15 cellular contexts compared by ENCODE assay signal in genomic region chr6:11500008-11500407, GRCh38. TPM values are rescaled to one million over a fixed set of nuclear protein-coding genes. Genes with fewer than 3 reads are reported as not detected.
DNase-seq lines count a peak whose midpoint lies in the region; ATAC-seq and TF ChIP-seq lines count a peak whose summit lies in the region.
"Had no signal": no experiment of that assay in that cellular context is flagged by ENCODE, and none has a peak within 500 bp of the region (broad histone marks: within the 10 kb centered on the region; RNA-seq: fewer than 3 reads in every experiment).

No MANE protein-coding gene starts in this region.

- H4K20me1 ChIP-seq in H9 (ENCODE audit: control insufficient read depth, insufficient read depth, insufficient read length): no peaks in the 10 kb centered on the region
- H4K20me1 ChIP-seq: BLaER1 had no signal

- no peak overlapping the region for H3K4ac ChIP-seq in H9 (ENCODE audit: low read depth, low read length)

- no peak overlapping the region for H3K56ac ChIP-seq in H9 (ENCODE audit: insufficient read length, low read depth, low read length)

- no peak for TF ChIP-seq CTCF in choroid plexus epithelial cell (conservative IDR thresholded peaks at IDR 0.05; ENCODE audit: low read depth, low read length)
- no peak for TF ChIP-seq CTCF in H9 (conservative IDR thresholded peaks at IDR 0.05)

- H3K4me3 ChIP-seq in choroid plexus epithelial cell (ENCODE audit: low read depth, low read length): no peak overlapping the region
- H3K4me3 ChIP-seq: BLaER1, vagina had no signal

- no peaks in the 10 kb centered on the region for H3K36me3 Mint-ChIP-seq in activated naive CD4-positive, alpha-beta T cell treated with anti-CD3 and anti-CD28 coated beads, Interleukin-2, amount 10 ng/mL, durations not matched to agents 7 days and 5 days
- H3K36me3 Mint-ChIP-seq in H9 (ENCODE audit: insufficient read depth in 1 of 3, low read depth in 3 of 3): peaks cover 0 to 4% (median 2%) of the 10 kb centered on the region in 3 experiments; a peak in 4 of 7 replicates

- H3K9me3 Mint-ChIP-seq in activated naive CD4-positive, alpha-beta T cell treated with anti-CD3 and anti-CD28 coated beads, Interleukin-2, amount 10 ng/mL, durations not matched to agents 7 days and 5 days: no peaks in the 10 kb centered on the region
- H3K9me3 Mint-ChIP-seq in H9: peaks cover 0 to 4% of the 10 kb centered on the region in 2 experiments
- H3K9me3 Mint-ChIP-seq: activated CD8-positive, alpha-beta T cell treated with anti-CD3 and anti-CD28 coated beads for 36 hours; stimulated activated naive CD8-positive, alpha-beta T cell treated with anti-CD3 and anti-CD28 coated beads, Interleukin-15, Interleukin-2, amounts not matched to agents 100 ng/mL and 50 ng/mL, for 24 hours had no signal

- no peak overlapping the region for H2BK5ac ChIP-seq in H9 (ENCODE audit: insufficient read length, low read length)

- H3K4me1 Mint-ChIP-seq in activated naive CD4-positive, alpha-beta T cell treated with anti-CD3 and anti-CD28 coated beads, Interleukin-2, amount 10 ng/mL, durations not matched to agents 7 days and 5 days: no peaks in the 10 kb centered on the region
- peaks cover 3 to 14% of the 10 kb centered on the region in 2 experiments; a peak in 3 of 4 replicates for H3K4me1 Mint-ChIP-seq in H9

- H3T11ph ChIP-seq in H9 (ENCODE audit: low read length): no peak overlapping the region

- no peak overlapping the region for H3K14ac ChIP-seq in H9 (ENCODE audit: insufficient read depth, low read length)

- no peak overlapping the region for H2BK120ac ChIP-seq in H9 (ENCODE audit: low read depth, low read length, poor library complexity, severe bottlenecking)

- no peak overlapping the region for H3K23ac ChIP-seq in H9 (ENCODE audit: insufficient read length, low read depth, low read length)

- no peaks in the 10 kb centered on the region for H3K9me3 ChIP-seq in H9 (ENCODE audit: control insufficient read depth, low read depth, low read length)
- H3K9me3 ChIP-seq: BLaER1, vagina had no signal

- no peak overlapping the region for H2BK12ac ChIP-seq in H9 (ENCODE audit: insufficient read length, low read depth, low read length)

- H2AK5ac ChIP-seq in H9 (ENCODE audit: insufficient read length, low read length): no peak overlapping the region

- H2AFZ ChIP-seq in H9 (ENCODE audit: low read length): no peak overlapping the region

- no peaks in the 10 kb centered on the region for H3K79me2 ChIP-seq in H9 (ENCODE audit: insufficient read depth, low read length)

- no peak overlapping the region for H3K9ac ChIP-seq in H9 (ENCODE audit: extremely low read depth, insufficient read length, low read length)
- H3K9ac ChIP-seq: BLaER1 had no signal

- no peak overlapping the region for H3K27ac ChIP-seq in H9 (ENCODE audit: insufficient read length, low read depth, low read length)
- H3K27ac ChIP-seq: BLaER1, vagina had no signal

- no peaks in the 10 kb centered on the region for H3K4me1 ChIP-seq in H9 (ENCODE audit: insufficient read depth, low read length)
- H3K4me1 ChIP-seq: vagina had no signal

- intact Hi-C loops in Right ventricle myocardium inferior (cut with DNase I): no loop called here

- H4K5ac ChIP-seq in H9 (ENCODE audit: insufficient read length, low read depth, low read length): no peak overlapping the region

- no peak overlapping the region for H4K91ac ChIP-seq in H9 (ENCODE audit: insufficient read length, low read depth, low read length)

- WGBS in H9 (ENCODE audit: extremely low coverage, insufficient read length, low lambda C conversion rate): no CpG with 5 or more reads among the region's 2 CpGs

- H3K27ac Mint-ChIP-seq in activated naive CD4-positive, alpha-beta T cell treated with anti-CD3 and anti-CD28 coated beads, Interleukin-2, amount 10 ng/mL, durations not matched to agents 7 days and 5 days: no peak overlapping the region
- peak overlapping the region in 1 of 3 experiments; percentile 78; a peak in 1 of 7 replicates for H3K27ac Mint-ChIP-seq in H9
- H3K27ac Mint-ChIP-seq: activated CD8-positive, alpha-beta T cell treated with anti-CD3 and anti-CD28 coated beads for 36 hours; stimulated activated naive CD8-positive, alpha-beta T cell treated with anti-CD3 and anti-CD28 coated beads, Interleukin-15, Interleukin-2, amounts not matched to agents 100 ng/mL and 50 ng/mL, for 24 hours had no signal

- H3K23me2 ChIP-seq in H9 (ENCODE audit: insufficient read length, low read depth, low read length, poor library complexity, severe bottlenecking): no peaks in the 10 kb centered on the region

- no peak overlapping the region for H4K8ac ChIP-seq in H9 (replicated peaks; ENCODE audit: insufficient read length, low read depth, low read length)

- DNase-seq in EL: peak; percentile 63
- DNase-seq in NCI-H460 (ENCODE audit: extremely low read depth, low read depth): peak; percentile 94
- peak; percentile 58 for DNase-seq in choroid plexus epithelial cell (ENCODE audit: low read depth)
- peak; percentile 85 to 87 for DNase-seq in lung microvascular endothelial cell (ENCODE audit: low read depth in 2 of 2)
- DNase-seq in activated naive CD4-positive, alpha-beta T cell treated with anti-CD3 and anti-CD28 coated beads, Interleukin-2, amount 10 ng/mL, durations not matched to agents 7 days and 5 days: no peak
- DNase-seq in H9: no peak
- DNase-seq in Right ventricle myocardium inferior (ENCODE audit: missing footprints): no peak
- DNase-seq in UCSD-AML1 (lab: John Stamatoyannopoulos, UW; ENCODE audit: unreplicated experiment): no peak
- DNase-seq: activated CD8-positive, alpha-beta T cell treated with anti-CD3 and anti-CD28 coated beads for 36 hours; KG1; NCI-H187; NCI-H524 treated with DMSO at 0.1 percent for 48 hours had no signal

- no peak overlapping the region for H3K4me2 ChIP-seq in H9 (ENCODE audit: insufficient read depth, insufficient read length, low read length)
- H3K4me2 ChIP-seq: BLaER1 had no signal

- CTCF ChIA-PET in activated naive CD4-positive, alpha-beta T cell treated with anti-CD3 and anti-CD28 coated beads, Interleukin-2, amount 10 ng/mL, durations not matched to agents 7 days and 5 days (lab: Charles Lee): interaction anchor here (1.4 kb wide), 1 partner anchor 546 kb away, joined by 6 read pairs; no protein-coding TSS in a partner anchor

- H2BK20ac ChIP-seq in H9 (ENCODE audit: low read depth, low read length, poor library complexity, severe bottlenecking): no peak overlapping the region

- no peaks in the 10 kb centered on the region for H3K27me3 ChIP-seq in H9 (ENCODE audit: insufficient read depth, low read length)
- H3K27me3 ChIP-seq: BLaER1, vagina had no signal

- no peak overlapping the region for H3K18ac ChIP-seq in H9 (ENCODE audit: insufficient read length, low read depth, low read length)

- no peaks in the 10 kb centered on the region for H3K27me3 Mint-ChIP-seq in activated naive CD4-positive, alpha-beta T cell treated with anti-CD3 and anti-CD28 coated beads, Interleukin-2, amount 10 ng/mL, durations not matched to agents 7 days and 5 days
- no peaks in the 10 kb centered on the region; the same call in 1 of the 2 replicates for H3K27me3 Mint-ChIP-seq in H9 (ENCODE audit: low read depth)

- no peaks in the 10 kb centered on the region for H3K79me1 ChIP-seq in H9 (ENCODE audit: insufficient read depth, low read depth, low read length, poor library complexity, severe bottlenecking)

- no peak for ATAC-seq in Right ventricle myocardium inferior
- ATAC-seq: activated CD8-positive, alpha-beta T cell treated with anti-CD3 and anti-CD28 coated beads for 36 hours had no signal

- no peak overlapping the region for H2BK15ac ChIP-seq in H9 (ENCODE audit: low read depth, low read length)

- H3K4me3 Mint-ChIP-seq in activated naive CD4-positive, alpha-beta T cell treated with anti-CD3 and anti-CD28 coated beads, Interleukin-2, amount 10 ng/mL, durations not matched to agents 7 days and 5 days: no peak overlapping the region
- no peak overlapping the region for H3K4me3 Mint-ChIP-seq in H9
- H3K4me3 Mint-ChIP-seq: activated CD8-positive, alpha-beta T cell treated with anti-CD3 and anti-CD28 coated beads for 36 hours; stimulated activated naive CD8-positive, alpha-beta T cell treated with anti-CD3 and anti-CD28 coated beads, Interleukin-15, Interleukin-2, amounts not matched to agents 100 ng/mL and 50 ng/mL, for 24 hours had no signal

RNA-seq across cellular contexts. Expression of gene TMEM170B, which starts 37.5 kb away (rescaled TPM):
- 11.1 and 15.0 TPM in 2 replicates for total RNA-seq in NCI-H460 (2014; rRNA removed; shearing (Covaris generic))
- 4.9 and 8.2 TPM in 2 replicates for polyA plus RNA-seq in NCI-H460 (2014; cell fraction: nucleus; rRNA removed)
- 1.1 and 2.0 TPM in 2 replicates for total RNA-seq in lung microvascular endothelial cell
- 2.9 and 3.0 TPM in 2 replicates for total RNA-seq in H9 (2021)
- 4.8 TPM for total RNA-seq in Right ventricle myocardium inferior

Comparison
In these comparisons a context has a peak if more than half of its experiments do, and no peak if none do; other contexts are left out.
1. DNase-seq: peak in EL (single experiment), NCI-H460 (single experiment), choroid plexus epithelial cell (single experiment) and lung microvascular endothelial cell (2 of 2); none in activated naive CD4-positive, alpha-beta T cell treated with anti-CD3 and anti-CD28 coated beads, Interleukin-2, amount 10 ng/mL, durations not matched to agents 7 days and 5 days (single experiment), H9 (single experiment), Right ventricle myocardium inferior (single experiment) and UCSD-AML1 (single experiment).